In genomic region chr17:50707296-50708049, GRCh38 we compare ENCODE assay signal across 1 cellular context.
TF ChIP-seq lines count a peak whose summit lies in the region.

ANKRD40 (minus strand) TSS chr17:50707914; CDS start chr17:50707654, 260 bp downstream.

TF ChIP-seq in IMR-90, 13 proteins besides CTCF, POLR2A, EP300 and RAD21 (continued from another document):
- TF ChIP-seq, protein P1, sequence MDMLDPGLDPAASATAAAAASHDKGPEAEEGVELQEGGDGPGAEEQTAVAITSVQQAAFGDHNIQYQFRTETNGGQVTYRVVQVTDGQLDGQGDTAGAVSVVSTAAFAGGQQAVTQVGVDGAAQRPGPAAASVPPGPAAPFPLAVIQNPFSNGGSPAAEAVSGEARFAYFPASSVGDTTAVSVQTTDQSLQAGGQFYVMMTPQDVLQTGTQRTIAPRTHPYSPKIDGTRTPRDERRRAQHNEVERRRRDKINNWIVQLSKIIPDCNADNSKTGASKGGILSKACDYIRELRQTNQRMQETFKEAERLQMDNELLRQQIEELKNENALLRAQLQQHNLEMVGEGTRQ (IDR thresholded peaks at IDR 0.05; ENCODE audit: low read depth, low read length), result peak; percentile 83
- TF ChIP-seq MAFK (IDR thresholded peaks at IDR 0.05; ENCODE audit: low read depth, low read length) (peak; percentile 13; the same call in 1 of the 2 replicates), SMC3 (IDR thresholded peaks at IDR 0.05; ENCODE audit: low read depth, low read length) (peak; percentile 19; the same call in 1 of the 2 replicates), RCOR1 (IDR thresholded peaks at IDR 0.05; ENCODE audit: insufficient replicate concordance, low read length) (no peak), MXI1 (IDR thresholded peaks at IDR 0.05; ENCODE audit: borderline replicate concordance, low read depth, low read length) (peak; percentile 96), MAZ (IDR thresholded peaks at IDR 0.05; ENCODE audit: borderline replicate concordance, low read depth, low read length) (peak; percentile 77; the same call in 1 of the 2 replicates)
TF ChIP-seq in IMR-90: peak in this region for 9.
